Comparison of ENCODE assay signal across 2 cellular contexts in genomic region chr16:69672998-69673713, GRCh38.
TF ChIP-seq lines count a peak whose summit lies in the region.

No MANE protein-coding gene starts in this region.

TF ChIP-seq in HepG2, 621 proteins besides CTCF, POLR2A, EP300 and RAD21:
- TF ChIP-seq GABPA (IDR thresholded peaks at IDR 0.05; ENCODE audit: low read depth, low read length) = no peak
- no peak for TF ChIP-seq GABPA (CRISPR knock-in tag; IDR thresholded peaks at IDR 0.05; ENCODE audit: low read depth)
- TF ChIP-seq ZNF121 (CRISPR knock-in tag; IDR thresholded peaks at IDR 0.05) = peak; percentile 84
- no peak for TF ChIP-seq ZNF256 (CRISPR knock-in tag; conservative IDR thresholded peaks at IDR 0.05)
- TF ChIP-seq SOX13 (IDR thresholded peaks at IDR 0.05) = no peak
- TF ChIP-seq SOX13 (CRISPR knock-in tag; conservative IDR thresholded peaks at IDR 0.05 in 1 of 2, IDR thresholded peaks at IDR 0.05 in 1 of 2) = no peak

TF ChIP-seq in SK-N-SH, 30 proteins besides CTCF, POLR2A, EP300 and RAD21:
- no peak for TF ChIP-seq FOXJ3 (CRISPR knock-in tag; IDR thresholded peaks at IDR 0.05)
- TF ChIP-seq NFIC (IDR thresholded peaks at IDR 0.05; ENCODE audit: borderline replicate concordance) = no peak
- TF ChIP-seq RFX5 (IDR thresholded peaks at IDR 0.05; ENCODE audit: low read length) = no peak
- no peak for TF ChIP-seq TCF12 (IDR thresholded peaks at IDR 0.05)
- no peak for TF ChIP-seq MEF2A (IDR thresholded peaks at IDR 0.05; ENCODE audit: borderline replicate concordance, low read depth)
- TF ChIP-seq, protein P1, sequence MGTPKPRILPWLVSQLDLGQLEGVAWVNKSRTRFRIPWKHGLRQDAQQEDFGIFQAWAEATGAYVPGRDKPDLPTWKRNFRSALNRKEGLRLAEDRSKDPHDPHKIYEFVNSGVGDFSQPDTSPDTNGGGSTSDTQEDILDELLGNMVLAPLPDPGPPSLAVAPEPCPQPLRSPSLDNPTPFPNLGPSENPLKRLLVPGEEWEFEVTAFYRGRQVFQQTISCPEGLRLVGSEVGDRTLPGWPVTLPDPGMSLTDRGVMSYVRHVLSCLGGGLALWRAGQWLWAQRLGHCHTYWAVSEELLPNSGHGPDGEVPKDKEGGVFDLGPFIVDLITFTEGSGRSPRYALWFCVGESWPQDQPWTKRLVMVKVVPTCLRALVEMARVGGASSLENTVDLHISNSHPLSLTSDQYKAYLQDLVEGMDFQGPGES (IDR thresholded peaks at IDR 0.05; ENCODE audit: low read depth, low read length) = no peak
- TF ChIP-seq FOSL2 (IDR thresholded peaks at IDR 0.05; ENCODE audit: borderline replicate concordance, low read depth) = no peak
TF ChIP-seq in SK-N-SH: peak in this region for 0.
